8 cellular contexts compared by ENCODE assay signal in the genomic region with DNA sequence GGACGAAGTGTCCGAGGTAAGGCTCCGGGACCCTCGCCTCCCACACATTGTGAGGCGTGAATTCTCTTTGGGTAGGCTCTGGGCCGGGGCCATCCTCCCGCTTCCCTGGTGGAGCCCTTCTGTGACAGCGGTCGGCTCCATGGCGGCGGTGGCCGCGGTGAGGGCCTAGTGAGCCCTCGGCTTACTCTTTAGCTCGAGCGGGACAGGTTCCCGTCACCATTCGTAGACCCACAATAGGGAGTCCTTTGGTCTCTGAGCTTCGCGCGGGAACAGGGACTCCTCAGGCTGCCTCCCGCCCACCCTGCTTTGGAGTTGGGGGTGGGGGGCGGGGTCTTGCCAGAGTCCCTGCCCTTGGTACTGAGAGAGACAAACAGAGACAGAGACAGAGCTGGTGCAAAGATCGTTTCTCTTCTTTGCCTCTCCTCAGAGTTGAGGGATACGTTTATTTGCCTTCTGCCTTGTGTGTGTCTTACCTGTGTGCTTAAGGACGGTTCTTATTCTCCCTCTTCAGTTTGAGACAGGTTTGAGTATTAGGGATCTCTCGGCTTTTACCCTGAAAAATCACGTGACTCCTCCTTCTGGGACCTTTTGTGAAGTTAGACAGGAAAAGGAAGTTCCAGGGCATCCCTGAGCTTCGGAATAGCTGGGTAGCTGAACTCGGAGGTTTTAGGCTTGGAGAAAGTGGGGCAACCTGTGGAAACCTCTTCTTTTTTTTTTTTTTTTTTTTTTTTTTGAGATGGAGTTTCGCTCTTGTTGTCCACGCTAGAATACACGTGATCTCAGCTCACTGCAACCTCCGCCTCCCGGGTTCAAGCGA. TPM values are rescaled to one million over a fixed set of nuclear protein-coding genes. Genes with fewer than 3 reads are reported as not detected.
A peak's percentile ranks its signal among the peaks of the same experiment; 100 is the strongest.
DNase-seq lines count a peak whose midpoint lies in the region; ATAC-seq, FAIRE-seq and TF ChIP-seq lines count a peak whose summit lies in the region.

No MANE protein-coding gene starts in this region.

- peak overlapping the region; percentile 85 for H3K4me2 ChIP-seq in astrocyte (ENCODE audit: low read length)

- no peak overlapping the region for H3K4me3 Mint-ChIP-seq in T-helper 2 cell treated with Interferon-gamma antibody and Interleukin-4, amounts not matched to agents 5 μg/mL and 100 μg/mL, for 36 hours
- no peak overlapping the region for H3K4me3 Mint-ChIP-seq in astrocyte (ENCODE audit: unreplicated experiment)

- TF ChIP-seq POLR2A in GM12891 (IDR thresholded peaks at IDR 0.05; ENCODE audit: low read depth, low read length): no peak

- H3K27me3 ChIP-seq in astrocyte (ENCODE audit: insufficient read depth, low read length) (no peaks in the 10 kb centered on the region), small intestine (ENCODE audit: control insufficient read depth in 2 of 2, insufficient read depth in 2 of 2, low read length in 2 of 2) (no peaks in the 10 kb centered on the region)

- H3K9me3 Mint-ChIP-seq in T-helper 2 cell treated with Interferon-gamma antibody and Interleukin-4, amounts not matched to agents 5 μg/mL and 100 μg/mL, for 36 hours: no peaks in the 10 kb centered on the region
- no peaks in the 10 kb centered on the region for H3K9me3 Mint-ChIP-seq in astrocyte (ENCODE audit: unreplicated experiment)

- no peaks in the 10 kb centered on the region for H3K27me3 Mint-ChIP-seq in T-helper 2 cell treated with Interferon-gamma antibody and Interleukin-4, amounts not matched to agents 5 μg/mL and 100 μg/mL, for 36 hours (ENCODE audit: low read depth)
- H3K27me3 Mint-ChIP-seq in astrocyte (ENCODE audit: low read depth, unreplicated experiment): no peaks in the 10 kb centered on the region

- DNase-seq in GM12891 (ENCODE audit: insufficient read length, low spot score) (peak; percentile 21), astrocyte (ENCODE audit: low read depth) (peak; percentile 36), small intestine (peak; percentile 57)
- DNase-seq in T-helper 2 cell treated with Interferon-gamma antibody and Interleukin-4, amounts not matched to agents 5 μg/mL and 100 μg/mL, for 36 hours (ENCODE audit: low spot score): peak; percentile 64

- no peak for TF ChIP-seq CTCF in astrocyte (IDR thresholded peaks at IDR 0.05; ENCODE audit: insufficient read depth, low read depth, low read length)

- H3K36me3 ChIP-seq in KOPT-K1 (ENCODE audit: insufficient read depth, low read length) (peaks cover 37% of the 10 kb centered on the region), astrocyte (ENCODE audit: insufficient read depth, low read length) (no peaks in the 10 kb centered on the region), small intestine (ENCODE audit: control insufficient read depth in 2 of 2, insufficient read depth in 2 of 2, low read length in 2 of 2) (peaks cover 0 to 6% of the 10 kb centered on the region in 2 donors)

- 0 to 2% (median 1%) methylated on average over 36 of the region's 36 CpGs for WGBS in small intestine, 3 donors

- peak overlapping the region; percentile 91 for H3K9ac ChIP-seq in astrocyte (ENCODE audit: low read length)

- H2AFZ ChIP-seq in astrocyte (ENCODE audit: low read depth, low read length): peak overlapping the region; percentile 89

- peak overlapping the region; percentile 94 for H3K4me3 ChIP-seq in astrocyte (ENCODE audit: insufficient read depth, low read depth, low read length)
- peak overlapping the region; percentile 89 for H3K4me3 ChIP-seq in iPS-11a (ENCODE audit: low read depth, low read length)
- H3K4me3 ChIP-seq in small intestine (ENCODE audit: low read depth in 1 of 2, low read length in 2 of 2): peak overlapping the region; percentile 93 to 98

- H3K4me1 ChIP-seq in astrocyte (ENCODE audit: insufficient read depth, low read length) (peaks cover 10% of the 10 kb centered on the region), small intestine (ENCODE audit: control insufficient read depth in 2 of 2, insufficient read depth in 1 of 2, low read depth in 1 of 2, low read length in 1 of 2) (peaks cover 0 to 6% of the 10 kb centered on the region in 2 donors)

- ATAC-seq in GM19397 (IDR thresholded peaks at IDR 0.05; ENCODE audit: unreplicated experiment) (no peak), HG02885 (IDR thresholded peaks at IDR 0.05; ENCODE audit: poor library complexity, unreplicated experiment) (no peak)

- peaks cover 30% of the 10 kb centered on the region for H3K4me1 Mint-ChIP-seq in T-helper 2 cell treated with Interferon-gamma antibody and Interleukin-4, amounts not matched to agents 5 μg/mL and 100 μg/mL, for 36 hours (ENCODE audit: low read depth)
- H3K4me1 Mint-ChIP-seq in astrocyte (ENCODE audit: low read depth, unreplicated experiment): peaks cover 14% of the 10 kb centered on the region

- peaks cover 58% of the 10 kb centered on the region for H3K79me2 ChIP-seq in astrocyte (ENCODE audit: insufficient read depth, low read length)

- H3K27ac Mint-ChIP-seq in T-helper 2 cell treated with Interferon-gamma antibody and Interleukin-4, amounts not matched to agents 5 μg/mL and 100 μg/mL, for 36 hours: no peak overlapping the region
- peak overlapping the region; percentile 30 for H3K27ac Mint-ChIP-seq in astrocyte (ENCODE audit: unreplicated experiment)

- H4K20me1 ChIP-seq in astrocyte (ENCODE audit: insufficient read depth, low read length): peaks cover 49% of the 10 kb centered on the region

- H3K27ac ChIP-seq in KOPT-K1 (ENCODE audit: low read depth, low read length, poor library complexity, severe bottlenecking) (peak overlapping the region; percentile 87), astrocyte (ENCODE audit: low read depth, low read length) (peak overlapping the region; percentile 87), small intestine (ENCODE audit: low read depth in 1 of 2, low read length in 1 of 2) (peak overlapping the region; percentile 98 to 99)

- FAIRE-seq in GM12891 (lab: Jason Lieb, UNC): peak; percentile 9
- no peak for FAIRE-seq in astrocyte (lab: Jason Lieb, UNC)
- no peak for FAIRE-seq in small intestine (lab: Jason Lieb, UNC)

- no peaks in the 10 kb centered on the region for H3K9me3 ChIP-seq in KOPT-K1 (ENCODE audit: insufficient read depth, low read length, poor library complexity, severe bottlenecking)
- H3K9me3 ChIP-seq in astrocyte (ENCODE audit: insufficient read depth, low read depth, low read length): no peaks in the 10 kb centered on the region
- no peaks in the 10 kb centered on the region for H3K9me3 ChIP-seq in small intestine (ENCODE audit: control insufficient read depth, low read depth)

- H3K36me3 Mint-ChIP-seq in T-helper 2 cell treated with Interferon-gamma antibody and Interleukin-4, amounts not matched to agents 5 μg/mL and 100 μg/mL, for 36 hours (ENCODE audit: low read depth): peaks cover 18% of the 10 kb centered on the region
- H3K36me3 Mint-ChIP-seq in astrocyte (ENCODE audit: low read depth, unreplicated experiment): peaks cover 2% of the 10 kb centered on the region

TF ChIP-seq in GM12891, 5 proteins besides CTCF, POLR2A, EP300 and RAD21:
- TF ChIP-seq PAX5 (IDR thresholded peaks at IDR 0.05; ENCODE audit: insufficient read depth, low read length, severe bottlenecking): no peak
- TF ChIP-seq POU2F2 (IDR thresholded peaks at IDR 0.05; ENCODE audit: low read depth, low read length): 0 out of 2 replicates have a peak, but pooled peaks have one; percentile 14
TF ChIP-seq in GM12891: peak in this region for 1.

RNA-seq across cellular contexts. Expression of gene ANKHD1, which starts 0.8 kb away (rescaled TPM):
- polyA plus RNA-seq in GM12891 (2012; ENCODE audit: low read depth, missing spikeins): 50.7 TPM
- 49.7 and 56.5 TPM in 2 replicates for total RNA-seq in astrocyte
- 10 to 100 TPM; 44.2 to 72.7 (median 51.2) TPM for polyA plus RNA-seq in small intestine

RNA-seq across cellular contexts. Expression of gene SLC4A9, which starts 42.5 kb away (rescaled TPM):
- polyA plus RNA-seq in GM12891 (2012; ENCODE audit: low read depth, missing spikeins): 0.03 TPM
- 0.25 TPM in 1 of 2 replicates, not detected in the other for total RNA-seq in astrocyte
- polyA plus RNA-seq in small intestine: not detected

RNA-seq across cellular contexts. Expression of gene HBEGF, which starts 56.1 kb away (rescaled TPM):
- 1.2 TPM for polyA plus RNA-seq in GM12891 (2012; ENCODE audit: low read depth, missing spikeins)
- total RNA-seq in astrocyte: 257 and 272 TPM in 2 replicates
- polyA plus RNA-seq in small intestine: 10 to 100 TPM; 10.3 to 18.1 (median 17.3) TPM
